Comparison of ENCODE assay signal across 8 cellular contexts in the genomic region with DNA sequence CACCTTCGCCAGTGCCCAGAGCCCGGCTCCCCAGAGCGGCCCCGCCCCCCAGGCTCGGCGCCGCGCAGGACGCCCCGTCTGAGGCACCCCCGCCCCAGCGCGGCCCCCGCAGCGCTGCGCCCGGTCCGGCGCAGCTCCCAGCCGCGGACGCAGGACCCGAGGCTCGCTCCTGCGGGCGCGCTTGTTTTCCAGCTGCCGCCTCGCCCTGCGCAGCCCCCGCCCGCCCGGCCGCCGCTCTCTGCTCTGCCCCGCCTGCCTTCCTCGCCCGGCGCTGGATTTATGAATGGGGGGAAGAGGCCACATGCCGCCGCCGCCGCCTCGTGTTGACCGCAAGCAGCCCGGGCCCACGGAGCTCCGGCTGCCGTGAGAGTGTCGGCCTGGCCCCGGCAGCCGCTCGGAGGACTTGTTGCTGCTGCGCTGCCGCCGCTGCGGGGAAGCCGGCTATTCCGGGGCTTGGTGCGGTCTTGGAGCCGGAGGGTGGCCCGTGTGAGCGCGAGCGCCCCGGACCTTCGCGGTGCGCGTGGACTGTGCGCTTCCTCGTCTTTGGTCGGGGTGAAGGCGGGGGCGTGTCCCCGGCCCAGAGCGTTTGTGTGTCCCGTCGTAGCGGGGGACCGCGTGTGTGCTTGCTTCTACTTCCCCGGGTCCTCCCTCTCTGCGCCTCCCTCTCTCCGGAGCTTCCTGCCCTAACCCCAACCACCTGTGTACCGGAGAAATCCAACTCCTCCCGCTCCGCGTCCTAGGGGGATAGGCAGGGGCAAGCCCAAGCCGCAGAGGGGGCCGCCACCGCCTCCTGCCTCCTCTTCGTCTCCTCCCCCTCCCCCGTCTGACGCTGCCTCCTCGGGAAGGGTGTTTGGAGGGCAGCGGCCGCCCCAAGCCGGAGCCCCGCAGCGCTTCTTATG. TPM values are rescaled to one million over a fixed set of nuclear protein-coding genes. Genes with fewer than 3 reads are reported as not detected.
DNase-seq lines count a peak whose midpoint lies in the region; ATAC-seq and TF ChIP-seq lines count a peak whose summit lies in the region.

No MANE protein-coding gene starts in this region.

- H3K36me3 ChIP-seq in OCI-LY7 (ENCODE audit: insufficient read depth, low read length) (no peaks in the 10 kb centered on the region), neuron (ENCODE audit: insufficient read depth, low read length) (no peaks in the 10 kb centered on the region)

- no TSS peak for BruUV-seq in OCI-LY7 (replicated peaks; lab: Mats Ljungman, UMichigan)

- H3K9me2 ChIP-seq in OCI-LY7 (ENCODE audit: insufficient read depth, low read length) = no peaks in the 10 kb centered on the region

- H3K9me3 ChIP-seq in OCI-LY7 (ENCODE audit: low read length) (no peaks in the 10 kb centered on the region), neuron (ENCODE audit: low read length) (no peaks in the 10 kb centered on the region)

- CTCF ChIA-PET in OCI-LY7 (lab: Charles Lee; ENCODE audit: unreplicated experiment) = interaction anchor here (0.7 to 2.1 kb wide), 2 partner anchors 201 to 250 kb away, joined by 3 to 5 read pairs; no protein-coding TSS in a partner anchor

- no peaks in the 10 kb centered on the region for H3K79me2 ChIP-seq in OCI-LY7 (ENCODE audit: insufficient read depth, low read depth, low read length)

- DNase-seq in SIG-M5 treated with dmso at 0.1 percent for 504 hours (lab: John Stamatoyannopoulos, UW; ENCODE audit: unreplicated experiment) (peak; percentile 48), SIG-M5 (lab: John Stamatoyannopoulos, UW) (no peak), OCI-LY7 (ENCODE audit: low spot score) (peak; percentile 58), fibroblast of mammary gland (ENCODE audit: low read depth) (no peak), ureter (ENCODE audit: low spot score) (peak; percentile 50)
- peak; percentile 64 to 66 for DNase-seq in activated T-cell treated with anti-CD3 and anti-CD28 coated beads, Interleukin-2, amount 50 U/mL, for 72 hours

- peak overlapping the region; percentile 94 for H3K4me2 ChIP-seq in OCI-LY7 (ENCODE audit: low read length)

- ATAC-seq in HG03139 (IDR thresholded peaks at IDR 0.05; ENCODE audit: unreplicated experiment) = peak; percentile 24
- ATAC-seq in activated T-cell treated with anti-CD3 and anti-CD28 coated beads, Interleukin-2, amount 50 U/mL, for 72 hours (replicated peaks in 1 of 2) = peak; percentile 16 to 29

- H4K20me1 ChIP-seq in OCI-LY7 (ENCODE audit: insufficient read depth, low read length) = no peaks in the 10 kb centered on the region; the same call in 1 of the 2 replicates

- peak overlapping the region; percentile 33 for H3K27ac ChIP-seq in OCI-LY7 (ENCODE audit: low read depth, low read length, poor library complexity, severe bottlenecking)

- intact Hi-C loops in OCI-LY7 (cut with micrococcal nuclease; ENCODE audit: unreplicated experiment) = loop anchor here (1.0 kb wide), 1 partner anchor 127 kb away; no protein-coding TSS in a partner anchor

- POLR2A ChIA-PET in OCI-LY7 (lab: Charles Lee) = interaction anchor here (0.7 kb wide), 1 partner anchor 198 kb away, joined by 3 read pairs; no protein-coding TSS in a partner anchor

- peaks cover 62% of the 10 kb centered on the region for H3K4me1 Mint-ChIP-seq in activated T-cell treated with anti-CD3 and anti-CD28 coated beads, Interleukin-2, amount 50 U/mL, for 72 hours (ENCODE audit: low read depth)

- H2AFZ ChIP-seq in OCI-LY7 (ENCODE audit: low read length) (peak overlapping the region; percentile 80), neuron (ENCODE audit: low read depth, low read length) (peak overlapping the region; percentile 81)

- TF ChIP-seq CTCF in OCI-LY7 (conservative IDR thresholded peaks at IDR 0.05; ENCODE audit: low read length) (no peak), fibroblast of mammary gland (conservative IDR thresholded peaks at IDR 0.05; ENCODE audit: control insufficient read depth, insufficient read depth, low read depth, low read length) (no peak)

- peak overlapping the region; percentile 71 for H3K4me3 ChIP-seq in OCI-LY7 (ENCODE audit: low read depth, low read length, poor library complexity, severe bottlenecking)
- peak overlapping the region; percentile 29 for H3K4me3 ChIP-seq in fibroblast of mammary gland (ENCODE audit: control insufficient read depth, low read depth, low read length)
- H3K4me3 ChIP-seq in neuron (ENCODE audit: low read length) = peak overlapping the region; percentile 44

- H3K9me3 Mint-ChIP-seq in activated T-cell treated with anti-CD3 and anti-CD28 coated beads, Interleukin-2, amount 50 U/mL, for 72 hours = no peaks in the 10 kb centered on the region

- H3K27ac Mint-ChIP-seq in activated T-cell treated with anti-CD3 and anti-CD28 coated beads, Interleukin-2, amount 50 U/mL, for 72 hours = peak overlapping the region; percentile 56

- H3K4me3 Mint-ChIP-seq in activated T-cell treated with anti-CD3 and anti-CD28 coated beads, Interleukin-2, amount 50 U/mL, for 72 hours = peak overlapping the region; percentile 90 to 97

- H3K4me1 ChIP-seq in OCI-LY7 (ENCODE audit: insufficient read depth, low read length, poor library complexity, severe bottlenecking) (peaks cover 31% of the 10 kb centered on the region), neuron (ENCODE audit: insufficient read depth, low read length) (peaks cover 13% of the 10 kb centered on the region)

- peaks cover 50% of the 10 kb centered on the region for H3K27me3 ChIP-seq in neuron (ENCODE audit: insufficient read depth, low read length)

- peaks cover 6 to 7% of the 10 kb centered on the region in 2 donors for H3K36me3 Mint-ChIP-seq in activated T-cell treated with anti-CD3 and anti-CD28 coated beads, Interleukin-2, amount 50 U/mL, for 72 hours (ENCODE audit: insufficient read depth in 2 of 2)

- peaks cover 5% of the 10 kb centered on the region for H3K27me3 Mint-ChIP-seq in activated T-cell treated with anti-CD3 and anti-CD28 coated beads, Interleukin-2, amount 50 U/mL, for 72 hours (ENCODE audit: low read depth)

RNA-seq across cellular contexts. Expression of a gene that starts 0.7 kb away (rescaled TPM):
- 3.9 and 5.6 TPM in 2 replicates for total RNA-seq in OCI-LY7 (2014; rRNA removed; shearing (Covaris generic))
- total RNA-seq in OCI-LY7 (2022) = 17.8 and 18.5 TPM in 2 replicates
- 10 to 100 TPM; 19.8 to 28.9 TPM for total RNA-seq in activated T-cell treated with anti-CD3 and anti-CD28 coated beads, Interleukin-2, amount 50 U/mL, for 72 hours
- 5.2 TPM for total RNA-seq in ureter

Comparison
In these comparisons a context has a peak if more than half of its experiments do, and no peak if none do; other contexts are left out.
1. DNase-seq: peak in SIG-M5 treated with dmso at 0.1 percent for 504 hours (single experiment), OCI-LY7 (single experiment), activated T-cell treated with anti-CD3 and anti-CD28 coated beads, Interleukin-2, amount 50 U/mL, for 72 hours (2 of 2) and ureter (single experiment); none in SIG-M5 (single experiment) and fibroblast of mammary gland (single experiment).
2. Peak in every context shown above with its lines, with median percentiles within 50 percentile points of each other: H3K4me3 ChIP-seq.